10 cellular contexts compared by ENCODE assay signal in genomic region chr9:34256104-34256503, GRCh38.
DNase-seq lines count a peak whose midpoint lies in the region; ATAC-seq and TF ChIP-seq lines count a peak whose summit lies in the region.
"Had no signal": no experiment of that assay in that cellular context is flagged by ENCODE, and none has a peak within 500 bp of the region (broad histone marks: within the 10 kb centered on the region; RNA-seq: fewer than 3 reads in every experiment).

No MANE protein-coding gene starts in this region.

- intact Hi-C loops in left ventricle myocardium inferior (cut with micrococcal nuclease) = loop anchor here (10.0 kb wide), 1 partner anchor 131 kb away; the partner anchor contains the start of gene DCAF12
- intact Hi-C loops in Right ventricle myocardium inferior (cut with DNase I) = loop anchor here (5.0 to 10.0 kb wide), 4 partner anchors 121 to 471 kb away; partner anchors contain the start of gene MYORG

- H3K27ac ChIP-seq in left ventricle myocardium inferior (replicated peaks) = peak overlapping the region; percentile 87

- peak; percentile 30 for TF ChIP-seq CTCF in left ventricle myocardium inferior (IDR thresholded peaks at IDR 0.05; ENCODE audit: borderline replicate concordance)

- H3K9me3 ChIP-seq in left ventricle myocardium inferior (replicated peaks) = no peaks in the 10 kb centered on the region
- H3K9me3 ChIP-seq: tibial nerve had no signal

- no peaks in the 10 kb centered on the region for H3K27me3 ChIP-seq in left ventricle myocardium inferior (ENCODE audit: low read depth)
- H3K27me3 ChIP-seq: tibial nerve had no signal

- H3K4me3 ChIP-seq in left ventricle myocardium inferior = no peak overlapping the region
- H3K4me3 ChIP-seq: smooth muscle cell, tibial nerve had no signal

- H3K4me1 ChIP-seq in left ventricle myocardium inferior = peaks cover 84% of the 10 kb centered on the region

- peaks cover 10% of the 10 kb centered on the region for H3K36me3 ChIP-seq in left ventricle myocardium inferior

- DNase-seq in left ventricle myocardium inferior (no peak), Right ventricle myocardium inferior (ENCODE audit: missing footprints) (no peak), germinal center (ENCODE audit: low spot score) (peak; percentile 51), occipital lobe (lab: John Stamatoyannopoulos, UW) (no peak), epidermal melanocyte (ENCODE audit: insufficient read length, low spot score) (no peak), SW 1271 (lab: John Stamatoyannopoulos, UW) (no peak)
- no peak for DNase-seq in activated CD8-positive, alpha-beta memory T cell treated with anti-CD3 and anti-CD28 coated beads, Interleukin-2, amount 50 U/mL, for 4 hours

- ATAC-seq in Right ventricle myocardium inferior = no peak
- ATAC-seq in SK-N-SH treated with all-trans-retinoic acid at 6 μM for 48 hours = peak; percentile 33; the same call in 2 of the 3 replicates

TF ChIP-seq in SK-N-SH treated with all-trans-retinoic acid at 6 μM for 48 hours, 23 proteins besides CTCF, POLR2A, EP300 and RAD21:
- TF ChIP-seq CSDC2 (CRISPR knock-in tag; IDR thresholded peaks at IDR 0.05) = no peak
- TF ChIP-seq ZFP30 (CRISPR knock-in tag; IDR thresholded peaks at IDR 0.05) = no peak
- no peak for TF ChIP-seq ISL1 (CRISPR knock-in tag; IDR thresholded peaks at IDR 0.05)
- no peak for TF ChIP-seq ZFP3 (CRISPR knock-in tag; IDR thresholded peaks at IDR 0.05)
- no peak for TF ChIP-seq SNAI2 (CRISPR knock-in tag; IDR thresholded peaks at IDR 0.05)
- no peak for TF ChIP-seq ZC3H10 (CRISPR knock-in tag; IDR thresholded peaks at IDR 0.05)
- no peak for TF ChIP-seq ARNTL (CRISPR knock-in tag; IDR thresholded peaks at IDR 0.05; ENCODE audit: borderline replicate concordance, low read depth)
- TF ChIP-seq ESRRG (CRISPR knock-in tag; IDR thresholded peaks at IDR 0.05) = no peak
- TF ChIP-seq PATZ1 (CRISPR knock-in tag; IDR thresholded peaks at IDR 0.05; ENCODE audit: borderline replicate concordance) = no peak
- no peak for TF ChIP-seq CREB5 (CRISPR knock-in tag; IDR thresholded peaks at IDR 0.05; ENCODE audit: low read depth)
- no peak for TF ChIP-seq ZNF565 (CRISPR knock-in tag; conservative IDR thresholded peaks at IDR 0.05; ENCODE audit: low read depth)
- no peak for TF ChIP-seq BACH2 (CRISPR knock-in tag; IDR thresholded peaks at IDR 0.05; ENCODE audit: borderline replicate concordance)
- no peak for TF ChIP-seq TCF4 (CRISPR knock-in tag; IDR thresholded peaks at IDR 0.05; ENCODE audit: borderline replicate concordance)
- no peak for TF ChIP-seq TOX (CRISPR knock-in tag; IDR thresholded peaks at IDR 0.05; ENCODE audit: borderline replicate concordance)
- no peak for TF ChIP-seq POU6F1 (CRISPR knock-in tag; IDR thresholded peaks at IDR 0.05; ENCODE audit: borderline replicate concordance, low read depth)
- TF ChIP-seq RARB (CRISPR knock-in tag; IDR thresholded peaks at IDR 0.05) = no peak
- TF ChIP-seq ZNF8 (CRISPR knock-in tag; IDR thresholded peaks at IDR 0.05) = no peak
